In genomic region chr7:33048704-33049103, GRCh38 we compare ENCODE assay signal across 28 cellular contexts.
"Had no signal": no experiment of that assay in that cellular context is flagged by ENCODE, and none has a peak within 500 bp of the region (broad histone marks: within the 10 kb centered on the region; RNA-seq: fewer than 3 reads in every experiment).

No MANE protein-coding gene starts in this region.

- DNase-seq: activated B cell treated with CpG ODN at 0.5 μM for 24 hours; activated CD4-positive, alpha-beta T cell treated with anti-CD3 and anti-CD28 coated beads for 1 hour; activated CD4-positive, alpha-beta T cell treated with anti-CD3 and anti-CD28 coated beads, Interleukin-2, amount 10 ng/mL, durations not matched to agents 24 days and 14 days; activated CD4-positive, alpha-beta T cell treated with anti-CD3 and anti-CD28 coated beads, Interleukin-2, amount 50 U/mL, for 48 hours; activated CD8-positive, alpha-beta memory T cell treated with anti-CD3 and anti-CD28 coated beads, Interleukin-2, amount 10 ng/mL, durations not matched to agents 7 days and 5 days; activated effector memory CD4-positive, alpha-beta T cell treated with anti-CD3 and anti-CD28 coated beads, Interleukin-2, amount 50 U/mL, for 16 hours; activated naive CD4-positive, alpha-beta T cell treated with anti-CD3 and anti-CD28 coated beads for 36 hours; activated T-cell treated with anti-CD3 and anti-CD28 coated beads, Interleukin-2, amount 50 U/mL, for 4 hours; amygdala; NCI-H1092; NCI-H1417; NCI-H1930; NCI-H2171; NCI-H226; NCI-H510A; NCI-H526 treated with DMSO at 0.1 percent for 48 hours; NCI-H82; OCI-M1; Peyer's patch; SHP77; T-cell; T-helper 2 cell; T1000 had no signal

- ATAC-seq: activated CD8-positive, alpha-beta memory T cell treated with anti-CD3 and anti-CD28 coated beads, Interleukin-2, amount 10 ng/mL, durations not matched to agents 7 days and 5 days; activated T-cell treated with anti-CD3 and anti-CD28 coated beads, Interleukin-2, amount 50 U/mL, for 4 hours; T-cell had no signal

- H3K4me3 Mint-ChIP-seq: activated B cell treated with CpG ODN at 0.5 μM for 24 hours; activated CD4-positive, alpha-beta T cell treated with anti-CD3 and anti-CD28 coated beads, Interleukin-2, amount 10 ng/mL, durations not matched to agents 24 days and 14 days; activated CD8-positive, alpha-beta memory T cell treated with anti-CD3 and anti-CD28 coated beads, Interleukin-2, amount 10 ng/mL, durations not matched to agents 7 days and 5 days; activated naive CD4-positive, alpha-beta T cell treated with anti-CD3 and anti-CD28 coated beads for 36 hours; activated naive CD8-positive, alpha-beta T cell; activated T-cell treated with anti-CD3 and anti-CD28 coated beads, Interleukin-2, amount 50 U/mL, for 4 hours; brain; T-cell had no signal

- H3K9me3 ChIP-seq: Peyer's patch, SJSA1 had no signal

- FAIRE-seq: astrocyte, TTC549 had no signal

- H3K27ac Mint-ChIP-seq: activated CD4-positive, alpha-beta T cell treated with anti-CD3 and anti-CD28 coated beads, Interleukin-2, amount 10 ng/mL, durations not matched to agents 24 days and 14 days; activated CD8-positive, alpha-beta memory T cell treated with anti-CD3 and anti-CD28 coated beads, Interleukin-2, amount 10 ng/mL, durations not matched to agents 7 days and 5 days; activated naive CD4-positive, alpha-beta T cell treated with anti-CD3 and anti-CD28 coated beads for 36 hours; activated naive CD8-positive, alpha-beta T cell; brain; T-cell had no signal

- H3K36me3 ChIP-seq: Peyer's patch had no signal

- H3K27ac ChIP-seq: Peyer's patch, SJSA1 had no signal

- H3K27me3 ChIP-seq: Peyer's patch, SJSA1 had no signal

- H3K9me3 Mint-ChIP-seq: activated B cell treated with CpG ODN at 0.5 μM for 24 hours; activated CD4-positive, alpha-beta T cell treated with anti-CD3 and anti-CD28 coated beads, Interleukin-2, amount 10 ng/mL, durations not matched to agents 24 days and 14 days; activated naive CD4-positive, alpha-beta T cell treated with anti-CD3 and anti-CD28 coated beads for 36 hours; activated T-cell treated with anti-CD3 and anti-CD28 coated beads, Interleukin-2, amount 50 U/mL, for 4 hours; brain; T-cell had no signal

- H3K27me3 Mint-ChIP-seq: activated B cell treated with CpG ODN at 0.5 μM for 24 hours; activated CD4-positive, alpha-beta T cell treated with anti-CD3 and anti-CD28 coated beads, Interleukin-2, amount 10 ng/mL, durations not matched to agents 24 days and 14 days; activated CD8-positive, alpha-beta memory T cell treated with anti-CD3 and anti-CD28 coated beads, Interleukin-2, amount 10 ng/mL, durations not matched to agents 7 days and 5 days; activated naive CD8-positive, alpha-beta T cell; brain; T-cell had no signal

- H3K4me3 ChIP-seq: Peyer's patch, SJSA1 had no signal
